In genomic region chr2:190910341-190911136, GRCh38 we compare ENCODE assay signal across 12 cellular contexts. TPM values are rescaled to one million over a fixed set of nuclear protein-coding genes. Genes with fewer than 3 reads are reported as not detected.
A peak's percentile ranks its signal among the peaks of the same experiment; 100 is the strongest.
DNase-seq lines count a peak whose midpoint lies in the region; FAIRE-seq and TF ChIP-seq lines count a peak whose summit lies in the region.
"Had no signal": no experiment of that assay in that cellular context is flagged by ENCODE, and none has a peak within 500 bp of the region (broad histone marks: within the 10 kb centered on the region; RNA-seq: fewer than 3 reads in every experiment).

No MANE protein-coding gene starts in this region.

- intact Hi-C loops in A673 (cut with micrococcal nuclease; ENCODE audit: unreplicated experiment), result no loop called here

- DNase-seq in A673 (ENCODE audit: low spot score) (peak; percentile 18), H4 (ENCODE audit: low spot score) (peak; percentile 22), amniotic epithelial cell (ENCODE audit: low read depth) (peak; percentile 57), foreskin melanocyte (peak; percentile 24), D721Med (ENCODE audit: insufficient read length, low spot score) (no peak), NCI-H82 treated with DMSO at 0.1 percent for 48 hours (lab: John Stamatoyannopoulos, UW; ENCODE audit: unreplicated experiment) (no peak), NCI-H146 (lab: John Stamatoyannopoulos, UW) (no peak), H7 (no peak)
- DNase-seq: activated naive CD4-positive, alpha-beta T cell treated with anti-CD3 and anti-CD28 coated beads for 36 hours; naive B cell; NCI-H2107 had no signal

- no peak for FAIRE-seq in D721Med (lab: Jason Lieb, UNC)
- FAIRE-seq: keratinocyte had no signal

- H3K9me3 ChIP-seq in A673 (ENCODE audit: low read depth, low read length, poor library complexity, severe bottlenecking), result no peaks in the 10 kb centered on the region

- CTCF ChIA-PET in A673 (lab: Charles Lee), result no interaction called here

- BruUV-seq in A673 (replicated peaks; lab: Mats Ljungman, UMichigan), result no TSS peak

- TF ChIP-seq CTCF in A673 (conservative IDR thresholded peaks at IDR 0.05; ENCODE audit: low read depth, low read length) (no peak), D721Med (IDR thresholded peaks at IDR 0.05; ENCODE audit: insufficient read depth, missing control alignments) (no peak)

- H3K27me3 ChIP-seq in A673 (replicated peaks; ENCODE audit: insufficient read depth, low read depth, low read length, poor library complexity), result no peaks in the 10 kb centered on the region
- H3K27me3 ChIP-seq in H7 (ENCODE audit: control insufficient read depth, insufficient read depth, low read length), result no peaks in the 10 kb centered on the region

- peaks cover 20% of the 10 kb centered on the region for H3K4me1 ChIP-seq in A673 (ENCODE audit: insufficient read depth, low read length, poor library complexity, severe bottlenecking)

- H3K36me3 ChIP-seq in A673 (ENCODE audit: insufficient read depth, low read length, poor library complexity, severe bottlenecking), result peaks cover 8% of the 10 kb centered on the region
- peaks cover 3% of the 10 kb centered on the region; the same call in 1 of the 2 replicates for H3K36me3 ChIP-seq in H7 (replicated peaks; ENCODE audit: control insufficient read depth, insufficient read depth, low read length)

- POLR2A ChIA-PET in A673 (lab: Charles Lee; ENCODE audit: low non-redundant PET), result no interaction called here

- H3K4me3 ChIP-seq in A673 (ENCODE audit: low read depth, low read length, poor library complexity, severe bottlenecking) (no peak overlapping the region), H7 (ENCODE audit: insufficient read depth, low read depth, low read length) (no peak overlapping the region)

- H3K27ac ChIP-seq in A673 (ENCODE audit: low read depth, low read length, poor library complexity, severe bottlenecking), result no peak overlapping the region

RNA-seq across cellular contexts. Expression of gene GLS, which starts 29.9 kb away (rescaled TPM):
- 99.5 and 116 TPM in 2 replicates for total RNA-seq in A673 (2021)
- 39.0 and 40.2 TPM in 2 replicates for total RNA-seq in H4 (2014; rRNA removed; shearing (Covaris generic))
- 94.0 and 99.7 TPM in 2 replicates for total RNA-seq in H7 (2014; rRNA removed; shearing (Covaris generic))

Comparison
In these comparisons a context has a peak if more than half of its experiments do, and no peak if none do; other contexts are left out.
1. DNase-seq: peak in A673 (single experiment), H4 (single experiment), amniotic epithelial cell (single experiment) and foreskin melanocyte (single experiment); none in D721Med (single experiment), NCI-H82 treated with DMSO at 0.1 percent for 48 hours (single experiment), NCI-H146 (single experiment) and H7 (single experiment).